ENCODE assay signal across 28 cellular contexts in the genomic region with DNA sequence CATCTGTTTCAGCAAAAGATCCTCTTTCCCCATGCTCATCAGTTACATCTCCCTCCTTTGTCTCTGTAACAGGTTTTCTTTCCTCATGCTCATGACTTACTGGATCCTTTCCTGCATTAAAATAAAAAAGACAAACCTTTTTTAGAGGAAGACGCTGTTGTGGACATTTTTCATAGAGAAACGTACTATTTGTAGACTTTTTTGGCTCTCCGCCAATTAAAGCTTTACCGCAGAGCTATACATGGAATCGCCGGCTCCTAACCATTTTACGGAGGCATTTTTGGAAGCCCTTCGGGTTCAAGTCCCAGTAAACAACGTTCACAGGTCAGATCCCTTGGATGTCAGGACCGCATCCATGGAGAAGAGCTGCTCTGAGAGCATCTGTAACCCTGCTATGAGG. TPM values are rescaled to one million over a fixed set of nuclear protein-coding genes. Genes with fewer than 3 reads are reported as not detected.
"Had no signal": no experiment of that assay in that cellular context is flagged by ENCODE, and none has a peak within 500 bp of the region (broad histone marks: within the 10 kb centered on the region; RNA-seq: fewer than 3 reads in every experiment).

No MANE protein-coding gene starts in this region.

- H3K4me3 ChIP-seq: right atrium auricular region, suprapubic skin, tibial artery, upper lobe of right lung had no signal

- H3K36me3 ChIP-seq: right atrium auricular region, suprapubic skin, tibial artery, upper lobe of right lung had no signal

- FAIRE-seq: endothelial cell of umbilical vein, kidney had no signal

- H3K27ac ChIP-seq: right atrium auricular region, suprapubic skin, tibial artery, upper lobe of right lung had no signal

- DNase-seq: activated B cell treated with CpG ODN at 0.5 μM for 24 hours; activated CD4-positive, alpha-beta memory T cell treated with anti-CD3 and anti-CD28 coated beads for 36 hours; activated CD8-positive, alpha-beta memory T cell treated with anti-CD3 and anti-CD28 coated beads, Interleukin-2, amount 50 U/mL, for 4 hours; activated effector memory CD4-positive, alpha-beta T cell treated with anti-CD3 and anti-CD28 coated beads, Interleukin-2, amount 50 U/mL, for 16 hours; activated naive CD4-positive, alpha-beta T cell treated with anti-CD3 and anti-CD28 coated beads, Interleukin-2, amount 10 ng/mL, durations not matched to agents 7 days and 5 days; activated T-cell treated with anti-CD3 and anti-CD28 coated beads, Interleukin-2, amount 50 U/mL, for 1 hour; amniotic stem cell; central memory CD4-positive, alpha-beta T cell; head of caudate nucleus; hypothalamus; immature natural killer cell; kidney; left colon; naive B cell; stimulated activated CD4-positive, alpha-beta T cell treated with anti-CD3 and anti-CD28 coated beads, Interleukin-15, amount 100 ng/mL, for 24 hours; stimulated activated CD4-positive, alpha-beta T cell treated with anti-CD3 and anti-CD28 coated beads, Interleukin-2, amount 100 ng/mL, for 24 hours; stimulated activated naive B cell treated with anti-CD40 and anti-IgM and Interleukin-4, amounts not matched to agents 10 μg/mL and 1 μg/mL and 100 μg/mL, for 72 hours; tibial artery; upper lobe of right lung had no signal

- H3K27me3 ChIP-seq: right atrium auricular region, suprapubic skin, tibial artery, upper lobe of right lung had no signal

- H3K4me1 ChIP-seq: right atrium auricular region, suprapubic skin, tibial artery, upper lobe of right lung had no signal

- ATAC-seq: left colon; stimulated activated naive B cell treated with anti-CD40 and anti-IgM and Interleukin-4, amounts not matched to agents 10 μg/mL and 1 μg/mL and 100 μg/mL, for 72 hours; upper lobe of right lung had no signal

- H3K9me3 ChIP-seq: right atrium auricular region, suprapubic skin, tibial artery, upper lobe of right lung had no signal

RNA-seq across cellular contexts. Expression of a gene that starts 1.3 kb away (rescaled TPM):
- total RNA-seq: activated B cell treated with CpG ODN at 0.5 μM for 24 hours; activated CD8-positive, alpha-beta memory T cell treated with anti-CD3 and anti-CD28 coated beads for 36 hours; endothelial cell of umbilical vein; kidney; liver; mammary epithelial cell; omental fat pad; pulmonary artery endothelial cell; right atrium auricular region; suprapubic skin; upper lobe of right lung had no signal
- polyA plus RNA-seq: endothelial cell of umbilical vein, esophagus, immature natural killer cell, liver, mammary epithelial cell had no signal
